Comparison of ENCODE assay signal across 32 cellular contexts in the genomic region with DNA sequence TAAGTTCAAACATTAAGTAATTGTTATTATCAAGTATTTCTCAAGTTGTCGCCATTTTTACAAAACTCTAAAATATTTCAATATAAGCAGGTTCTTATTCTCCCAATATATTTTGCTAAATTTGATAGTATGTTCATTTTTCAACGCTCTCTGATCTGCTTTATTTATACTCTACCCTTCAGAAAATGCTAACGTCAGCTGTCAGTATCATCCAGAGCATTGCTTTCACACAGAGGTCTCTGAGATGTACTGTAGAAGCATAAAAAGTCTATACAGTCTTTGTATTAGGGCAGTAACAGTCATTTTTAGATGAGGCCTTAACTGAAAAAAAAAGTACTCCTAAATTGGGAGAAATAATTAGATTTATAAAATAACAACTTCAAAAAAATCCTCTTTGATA.
"Had no signal": no experiment of that assay in that cellular context is flagged by ENCODE, and none has a peak within 500 bp of the region (broad histone marks: within the 10 kb centered on the region; RNA-seq: fewer than 3 reads in every experiment).

No MANE protein-coding gene starts in this region.

- DNase-seq: activated effector memory CD4-positive, alpha-beta T cell treated with anti-CD3 and anti-CD28 coated beads, Interleukin-2, amount 50 U/mL, for 16 hours; activated effector memory CD4-positive, alpha-beta T cell treated with Interleukin-2 at 50 U/mL for 16 hours; activated gamma-delta T cell; activated gamma-delta T cell treated with Interleukin-2 at 50 U/mL for 16 hours; activated naive CD4-positive, alpha-beta T cell; activated naive CD4-positive, alpha-beta T cell treated with anti-CD3 and anti-CD28 coated beads for 36 hours; activated naive CD4-positive, alpha-beta T cell treated with anti-CD3 and anti-CD28 coated beads, Interleukin-2, amount 10 ng/mL, durations not matched to agents 7 days and 5 days; activated naive CD4-positive, alpha-beta T cell treated with anti-CD3 and anti-CD28 coated beads, Interleukin-2, amount 50 U/mL, for 16 hours; activated naive CD4-positive, alpha-beta T cell treated with Interleukin-2 at 50 U/mL for 16 hours; activated naive CD8-positive, alpha-beta T cell treated with anti-CD3 and anti-CD28 coated beads for 36 hours; activated naive CD8-positive, alpha-beta T cell treated with anti-CD3 and anti-CD28 coated beads, Interleukin-2, amount 10 ng/mL, durations not matched to agents 7 days and 5 days; activated naive CD8-positive, alpha-beta T cell treated with anti-CD3 and anti-CD28 coated beads, Interleukin-2, amount 50 U/mL, for 24 hours; activated T-cell treated with anti-CD3 and anti-CD28 coated beads, Interleukin-2, amount 50 U/mL, for 4 hours; activated T-cell treated with anti-CD3 and anti-CD28 coated beads, Interleukin-2, amount 50 U/mL, for 48 hours; activated T-cell treated with anti-CD3 and anti-CD28 coated beads, Interleukin-2, amount 50 U/mL, for 72 hours; adrenal gland; amniotic stem cell; amygdala; anterior cingulate cortex; aorta; body of pancreas; brain microvascular endothelial cell; caudate nucleus; central memory CD4-positive, alpha-beta T cell; cerebellar nuclear complex had no signal

- ATAC-seq: activated naive CD4-positive, alpha-beta T cell treated with anti-CD3 and anti-CD28 coated beads, Interleukin-2, amount 50 U/mL, for 72 hours; activated naive CD8-positive, alpha-beta T cell treated with anti-CD3 and anti-CD28 coated beads, Interleukin-2, amount 50 U/mL, for 24 hours; activated T-cell treated with anti-CD3 and anti-CD28 coated beads, Interleukin-2, amount 50 U/mL, for 4 hours; activated T-cell treated with anti-CD3 and anti-CD28 coated beads, Interleukin-2, amount 50 U/mL, for 72 hours; activated T-helper 17 cell treated with anti-CD3 and anti-CD28 coated beads, Interleukin-2, amount 50 U/mL, for 72 hours; body of pancreas had no signal

- H3K9me3 ChIP-seq: adrenal gland, ascending aorta, body of pancreas, breast epithelium had no signal

- H3K27ac ChIP-seq: adrenal gland, ascending aorta, body of pancreas, brain microvascular endothelial cell, breast epithelium, cardiac muscle cell had no signal

- H3K4me3 ChIP-seq: adrenal gland, ascending aorta, body of pancreas, breast epithelium, cardiac muscle cell had no signal

- H3K4me1 ChIP-seq: adrenal gland, ascending aorta, body of pancreas, breast epithelium had no signal

- H3K36me3 ChIP-seq: adrenal gland, ascending aorta, brain microvascular endothelial cell, breast epithelium, cardiac muscle cell had no signal

- FAIRE-seq: bronchial epithelial cell, colon had no signal

- H3K27me3 ChIP-seq: adrenal gland, ascending aorta, body of pancreas, brain microvascular endothelial cell, breast epithelium, cardiac muscle cell had no signal
